In genomic region chr20:35664544-35665206, GRCh38 we compare ENCODE assay signal across 8 cellular contexts. TPM values are rescaled to one million over a fixed set of nuclear protein-coding genes. Genes with fewer than 3 reads are reported as not detected.
A peak's percentile ranks its signal among the peaks of the same experiment; 100 is the strongest.
DNase-seq lines count a peak whose midpoint lies in the region; ATAC-seq and TF ChIP-seq lines count a peak whose summit lies in the region.

TSS of gene CPNE1 (minus strand) at chr20:35664900. CDS start at chr20:35632923, 31,977 bp downstream.
TSS of gene RBM12 (minus strand) at chr20:35664900. CDS start at chr20:35655322, 9,578 bp downstream.

- peaks cover 31% of the 10 kb centered on the region for H3K36me3 Mint-ChIP-seq in dendritic cell treated with granulocyte-macrophage colony-stimulating factor and Interleukin-4, amounts not matched to agents 40 ng/mL and 50 ng/mL, for 4 days (ENCODE audit: low read depth)

- peak within 1 kb of the TSS; percentile 86 to 98 (median 93) for H3K4me2 ChIP-seq in BLaER1 treated with 17β-estradiol and CSF1 and Interleukin-3, amounts not matched to agents 10 nM and 100 nM

- H4K20me1 ChIP-seq in BLaER1 treated with 17β-estradiol and CSF1 and Interleukin-3, amounts not matched to agents 10 nM and 100 nM, result peaks cover 42 to 47% (median 44%) of the 10 kb centered on the region in 11 experiments

- peak within 1 kb of the TSS; percentile 95 for H3K4me3 Mint-ChIP-seq in dendritic cell treated with granulocyte-macrophage colony-stimulating factor and Interleukin-4, amounts not matched to agents 40 ng/mL and 50 ng/mL, for 4 days

- H3K27ac Mint-ChIP-seq in dendritic cell treated with granulocyte-macrophage colony-stimulating factor and Interleukin-4, amounts not matched to agents 40 ng/mL and 50 ng/mL, for 4 days, result peak within 1 kb of the TSS; percentile 99

- peaks cover 0 to 4% (median 0%) of the 10 kb centered on the region in 11 experiments; a peak in 1 of 22 replicates for H3K9me3 ChIP-seq in BLaER1 treated with 17β-estradiol and CSF1 and Interleukin-3, amounts not matched to agents 10 nM and 100 nM (replicated peaks in 1 of 11)
- H3K9me3 ChIP-seq in left lung, result no peaks in the 10 kb centered on the region

- intact Hi-C loops in dendritic cell treated with granulocyte-macrophage colony-stimulating factor and Interleukin-4, amounts not matched to agents 40 ng/mL and 50 ng/mL, for 4 days (cut with micrococcal nuclease), result loop anchor here (1.0 kb wide), 1 partner anchor 48 kb away; no protein-coding TSS in a partner anchor
- intact Hi-C loops in left lung (cut with DNase I), result no loop called here

- ATAC-seq in GM19351 (IDR thresholded peaks at IDR 0.05; ENCODE audit: unreplicated experiment) (peak; percentile 79), HG03521 (IDR thresholded peaks at IDR 0.05; ENCODE audit: unreplicated experiment) (peak; percentile 75), left lung (peak; percentile 93)

- H3K4me1 ChIP-seq in BLaER1 treated with 17β-estradiol and CSF1 and Interleukin-3, amounts not matched to agents 10 nM and 100 nM, result peaks cover 29 to 42% (median 38%) of the 10 kb centered on the region in 10 experiments
- H3K4me1 ChIP-seq in left lung, result peaks cover 30 to 44% of the 10 kb centered on the region in 2 donors

- TF ChIP-seq CTCF in left lung (IDR thresholded peaks at IDR 0.05), result peak in 1 of 2 donors; percentile 22

- H3K27me3 Mint-ChIP-seq in dendritic cell treated with granulocyte-macrophage colony-stimulating factor and Interleukin-4, amounts not matched to agents 40 ng/mL and 50 ng/mL, for 4 days, result no peaks in the 10 kb centered on the region

- peak; percentile 87 for DNase-seq in NCI-H748 treated with DMSO at 0.1 percent for 48 hours (lab: John Stamatoyannopoulos, UW)
- peak; percentile 88 to 89 for DNase-seq in activated CD4-positive, alpha-beta T cell treated with anti-CD3 and anti-CD28 coated beads, Interleukin-2, amount 50 U/mL, for 24 hours (ENCODE audit: low read depth in 1 of 2, low spot score in 1 of 2)
- DNase-seq in left lung, result peak; percentile 94 to 98
- peak; percentile 89 for DNase-seq in stimulated activated CD4-positive, alpha-beta T cell treated with anti-CD3 and anti-CD28 coated beads, Interleukin-2, amount 100 ng/mL, for 4 hours (ENCODE audit: low read depth)

- peak within 1 kb of the TSS; percentile 83 to 95 (median 89) for H3K4me3 ChIP-seq in BLaER1 treated with 17β-estradiol and CSF1 and Interleukin-3, amounts not matched to agents 10 nM and 100 nM
- H3K4me3 ChIP-seq in left lung, result peak within 1 kb of the TSS; percentile 94 to 98

- H3K9ac ChIP-seq in BLaER1 treated with 17β-estradiol and CSF1 and Interleukin-3, amounts not matched to agents 10 nM and 100 nM, result peak within 1 kb of the TSS; percentile 94 to 99 (median 98)

- peaks cover 14 to 38% (median 20%) of the 10 kb centered on the region in 11 experiments for H3K36me3 ChIP-seq in BLaER1 treated with 17β-estradiol and CSF1 and Interleukin-3, amounts not matched to agents 10 nM and 100 nM
- peaks cover 0 to 15% of the 10 kb centered on the region in 2 donors for H3K36me3 ChIP-seq in left lung

- no peaks in the 10 kb centered on the region for H3K9me3 Mint-ChIP-seq in dendritic cell treated with granulocyte-macrophage colony-stimulating factor and Interleukin-4, amounts not matched to agents 40 ng/mL and 50 ng/mL, for 4 days

- peaks cover 37% of the 10 kb centered on the region for H3K4me1 Mint-ChIP-seq in dendritic cell treated with granulocyte-macrophage colony-stimulating factor and Interleukin-4, amounts not matched to agents 40 ng/mL and 50 ng/mL, for 4 days (ENCODE audit: low read depth)

- H3K27me3 ChIP-seq in BLaER1 treated with 17β-estradiol and CSF1 and Interleukin-3, amounts not matched to agents 10 nM and 100 nM, result no peaks in the 10 kb centered on the region
- no peaks in the 10 kb centered on the region for H3K27me3 ChIP-seq in left lung

- peak within 1 kb of the TSS; percentile 95 to 99 (median 98) for H3K27ac ChIP-seq in BLaER1 treated with 17β-estradiol and CSF1 and Interleukin-3, amounts not matched to agents 10 nM and 100 nM
- peak within 1 kb of the TSS; percentile 97 to 98 for H3K27ac ChIP-seq in left lung

RNA-seq across cellular contexts. Expression of gene CPNE1, which starts in this region (rescaled TPM):
- total RNA-seq in left lung, result 100 to 1,000 TPM; 149 to 185 TPM

RNA-seq across cellular contexts. Expression of gene RBM12, which starts in this region (rescaled TPM):
- total RNA-seq in left lung, result 10 to 100 TPM; 71.7 to 74.8 TPM

Comparison
In these comparisons a context has a peak if more than half of its experiments do, and no peak if none do; other contexts are left out.
1. Peak in every context shown above with its lines: DNase-seq, ATAC-seq, H3K4me3 ChIP-seq and H3K27ac ChIP-seq.